23 cellular contexts compared by ENCODE assay signal in genomic region chr12:12794686-12795085, GRCh38. TPM values are rescaled to one million over a fixed set of nuclear protein-coding genes. Genes with fewer than 3 reads are reported as not detected.
A peak's percentile ranks its signal among the peaks of the same experiment; 100 is the strongest.
DNase-seq lines count a peak whose midpoint lies in the region; ATAC-seq and TF ChIP-seq lines count a peak whose summit lies in the region.
"Had no signal": no experiment of that assay in that cellular context is flagged by ENCODE, and none has a peak within 500 bp of the region (broad histone marks: within the 10 kb centered on the region; RNA-seq: fewer than 3 reads in every experiment).

No MANE protein-coding gene starts in this region.

- H3K9me2 ChIP-seq in PC-9 (ENCODE audit: insufficient read depth) = no peaks in the 10 kb centered on the region

- H3F3A ChIP-seq in PC-9 (ENCODE audit: insufficient read depth, low read depth) = peaks cover 24% of the 10 kb centered on the region

- H3K4me1 Mint-ChIP-seq in Calu3 (ENCODE audit: low read depth, unreplicated experiment) = peaks cover 49% of the 10 kb centered on the region
- H3K4me1 Mint-ChIP-seq in natural killer cell treated with Interleukin-12 subunit alpha and Interleukin-12 subunit beta and Interleukin-15 and Interleukin-18, amount 100 ng/mL, for 72 hours (ENCODE audit: low read depth in 2 of 2) = no peaks in the 10 kb centered on the region
- H3K4me1 Mint-ChIP-seq: B cell had no signal

- no peaks in the 10 kb centered on the region for H4K20me1 ChIP-seq in PC-9 (ENCODE audit: insufficient read depth)
- no peaks in the 10 kb centered on the region for H4K20me1 ChIP-seq in osteoblast (ENCODE audit: insufficient read depth, low read length)
- H4K20me1 ChIP-seq: BLaER1 had no signal

- H3K9me3 ChIP-seq in PC-9 (ENCODE audit: insufficient read depth, low read depth) (no peaks in the 10 kb centered on the region), osteoblast (ENCODE audit: low read depth, low read length) (no peaks in the 10 kb centered on the region)
- H3K9me3 ChIP-seq: BLaER1, Caco-2, HAP-1 had no signal

- BruUV-seq in Calu3 (replicated peaks; lab: Mats Ljungman, UMichigan) (no TSS peak), PC-9 (replicated peaks; lab: Mats Ljungman, UMichigan) (no TSS peak)

- peak overlapping the region; percentile 62 for H3K4me2 ChIP-seq in PC-9
- H3K4me2 ChIP-seq in osteoblast (ENCODE audit: insufficient read depth, low read length) = no peak overlapping the region
- H3K4me2 ChIP-seq: BLaER1 had no signal

- H3K4me1 ChIP-seq in PC-9 (replicated peaks; ENCODE audit: insufficient read depth) (peaks cover 45% of the 10 kb centered on the region), osteoblast (ENCODE audit: insufficient read depth, low read length) (no peaks in the 10 kb centered on the region)

- 0 out of 2 replicates have a peak overlapping the region, but pooled peaks have one; percentile 24 for H2AFZ ChIP-seq in PC-9
- no peak overlapping the region for H2AFZ ChIP-seq in osteoblast (ENCODE audit: low read length)

- H3K36me3 ChIP-seq in PC-9 (ENCODE audit: low read depth) = no peaks in the 10 kb centered on the region
- H3K36me3 ChIP-seq in osteoblast (ENCODE audit: insufficient read depth, low read length) = no peaks in the 10 kb centered on the region
- H3K36me3 ChIP-seq: BLaER1, HAP-1 had no signal

- H3K27me3 ChIP-seq in PC-9 (ENCODE audit: insufficient read depth, low read depth) (no peaks in the 10 kb centered on the region), osteoblast (ENCODE audit: insufficient read depth, low read length) (no peaks in the 10 kb centered on the region)
- H3K27me3 ChIP-seq: BLaER1 had no signal

- H3K27ac ChIP-seq in PC-9 (peak overlapping the region; percentile 89), epithelial cell of prostate (peak overlapping the region; percentile 24), osteoblast (ENCODE audit: low read depth, low read length) (no peak overlapping the region)
- H3K27ac ChIP-seq: 22Rv1, BLaER1, C4-2B had no signal

- H3K9me3 Mint-ChIP-seq in Calu3 (ENCODE audit: low read depth, unreplicated experiment) = peaks cover 4% of the 10 kb centered on the region
- H3K9me3 Mint-ChIP-seq in natural killer cell treated with Interleukin-12 subunit alpha and Interleukin-12 subunit beta and Interleukin-15 and Interleukin-18, amount 100 ng/mL, for 72 hours = no peaks in the 10 kb centered on the region
- H3K9me3 Mint-ChIP-seq: CD4-positive, CD25-positive, alpha-beta regulatory T cell; CD8-positive, alpha-beta T cell; HFFc6 had no signal

- H3K4me3 ChIP-seq in PC-9 (no peak overlapping the region), osteoblast (ENCODE audit: insufficient read depth, low read length) (no peak overlapping the region)
- H3K4me3 ChIP-seq: BLaER1, GM12878, HAP-1 had no signal

- intact Hi-C loops in Calu3 (cut with micrococcal nuclease; ENCODE audit: unreplicated experiment) (no loop called here), PC-9 (cut with micrococcal nuclease; ENCODE audit: unreplicated experiment) (loop anchor here (1.0 kb wide), 1 partner anchor 10 kb away; no protein-coding TSS in a partner anchor)

- H3K27ac Mint-ChIP-seq in Calu3 (ENCODE audit: unreplicated experiment) = peak overlapping the region; percentile 50
- H3K27ac Mint-ChIP-seq in natural killer cell treated with Interleukin-12 subunit alpha and Interleukin-12 subunit beta and Interleukin-15 and Interleukin-18, amount 100 ng/mL, for 72 hours = no peak overlapping the region
- H3K27ac Mint-ChIP-seq: B cell; CD8-positive, alpha-beta T cell; HFFc6 had no signal

- H3K79me2 ChIP-seq in PC-9 (ENCODE audit: low read depth) (no peaks in the 10 kb centered on the region), osteoblast (ENCODE audit: insufficient read depth, low read length) (no peaks in the 10 kb centered on the region)

- TF ChIP-seq CTCF in Calu3 (IDR thresholded peaks at IDR 0.05; ENCODE audit: unreplicated experiment) = no peak
- no peak for TF ChIP-seq CTCF in PC-9 (conservative IDR thresholded peaks at IDR 0.05)
- TF ChIP-seq CTCF in osteoblast (IDR thresholded peaks at IDR 0.05; ENCODE audit: extremely low read depth, low read depth, low read length) = no peak

- no peaks in the 10 kb centered on the region for H3K36me3 Mint-ChIP-seq in Calu3 (ENCODE audit: insufficient read depth, unreplicated experiment)
- no peaks in the 10 kb centered on the region for H3K36me3 Mint-ChIP-seq in natural killer cell treated with Interleukin-12 subunit alpha and Interleukin-12 subunit beta and Interleukin-15 and Interleukin-18, amount 100 ng/mL, for 72 hours
- H3K36me3 Mint-ChIP-seq: CD8-positive, alpha-beta T cell had no signal

- H3K4me3 Mint-ChIP-seq in Calu3 (ENCODE audit: low read depth, unreplicated experiment) = no peak overlapping the region
- no peak overlapping the region for H3K4me3 Mint-ChIP-seq in natural killer cell treated with Interleukin-12 subunit alpha and Interleukin-12 subunit beta and Interleukin-15 and Interleukin-18, amount 100 ng/mL, for 72 hours
- H3K4me3 Mint-ChIP-seq: B cell; CD4-positive, CD25-positive, alpha-beta regulatory T cell; CD8-positive, alpha-beta T cell; HFFc6 had no signal

- POLR2A ChIA-PET in PC-9 (lab: Charles Lee; ENCODE audit: unreplicated experiment) = interaction anchor here (0.6 to 1.0 kb wide), 6 partner anchors 8 to 401 kb away, joined by 3 to 12 read pairs (median 4); no protein-coding TSS in a partner anchor

- ATAC-seq in natural killer cell treated with Interleukin-12 subunit alpha and Interleukin-12 subunit beta and Interleukin-15 and Interleukin-18, amount 100 ng/mL, for 72 hours = no peak
- ATAC-seq in GM18502 (IDR thresholded peaks at IDR 0.05; ENCODE audit: poor library complexity, unreplicated experiment) = no peak
- ATAC-seq: CD8-positive, alpha-beta T cell; GM12878 had no signal

- no peaks in the 10 kb centered on the region for H3K27me3 Mint-ChIP-seq in Calu3 (ENCODE audit: unreplicated experiment)
- peaks cover 0 to 9% of the 10 kb centered on the region in 2 donors for H3K27me3 Mint-ChIP-seq in natural killer cell treated with Interleukin-12 subunit alpha and Interleukin-12 subunit beta and Interleukin-15 and Interleukin-18, amount 100 ng/mL, for 72 hours
- H3K27me3 Mint-ChIP-seq: B cell; CD4-positive, CD25-positive, alpha-beta regulatory T cell had no signal

- CTCF ChIA-PET in Calu3 (lab: Charles Lee) (interaction anchor here (0.6 to 1.5 kb wide), 3 partner anchors 9 to 227 kb away, joined by 3 to 6 read pairs (median 3); no protein-coding TSS in a partner anchor), PC-9 (lab: Charles Lee) (interaction anchor here (0.7 kb wide), 1 partner anchor 42 kb away, joined by 5 read pairs; no protein-coding TSS in a partner anchor)

- DNase-seq in Calu3 = no peak
- DNase-seq in PC-9 = peak in 1 of 2 experiments; percentile 91
- DNase-seq in epithelial cell of prostate (ENCODE audit: low read depth, low spot score) = no peak
- DNase-seq in osteoblast (ENCODE audit: insufficient read length, low spot score, missing footprints) = peak; percentile 69
- DNase-seq in T-helper 1 cell = no peak
- no peak for DNase-seq in natural killer cell treated with Interleukin-12 subunit alpha and Interleukin-12 subunit beta and Interleukin-15 and Interleukin-18, amount 100 ng/mL, for 72 hours (ENCODE audit: low spot score)
- DNase-seq in NCI-H146 treated with DMSO at 0.1 percent for 48 hours (lab: John Stamatoyannopoulos, UW; ENCODE audit: unreplicated experiment) = no peak
- DNase-seq: Caco-2; CD4-positive, CD25-positive, alpha-beta regulatory T cell; CD8-positive, alpha-beta T cell; DMS 273 treated with DMSO at 0.1 percent for 48 hours; DMS79; EL; GDM1; GOT3; HFFc6 had no signal

RNA-seq across cellular contexts. Expression of gene APOLD1, which starts 9.2 kb away (rescaled TPM):
- total RNA-seq in Calu3 (2022) (5.2 and 5.3 TPM in 2 replicates), PC-9 (2021) (23.3 and 24.9 TPM in 2 replicates), osteoblast (3.2 and 3.3 TPM in 2 replicates)
- 1 to 10 TPM in 1 of 2 donors, under 1 TPM in 1; 0.90 to 3.3 TPM for total RNA-seq in natural killer cell treated with Interleukin-12 subunit alpha and Interleukin-12 subunit beta and Interleukin-15 and Interleukin-18, amount 100 ng/mL, for 72 hours

RNA-seq across cellular contexts. Expression of gene DDX47, which starts 18.5 kb away (rescaled TPM):
- total RNA-seq in Calu3 (2022) (60.2 and 60.5 TPM in 2 replicates), PC-9 (2021) (192 and 196 TPM in 2 replicates), osteoblast (60.8 and 63.6 TPM in 2 replicates)
- 10 to 100 TPM; 79.2 to 81.3 TPM for total RNA-seq in natural killer cell treated with Interleukin-12 subunit alpha and Interleukin-12 subunit beta and Interleukin-15 and Interleukin-18, amount 100 ng/mL, for 72 hours
